Comparison of ENCODE assay signal across 16 cellular contexts in genomic region chr11:131626761-131627160, GRCh38.
"Had no signal": no experiment of that assay in that cellular context is flagged by ENCODE, and none has a peak within 500 bp of the region (broad histone marks: within the 10 kb centered on the region; RNA-seq: fewer than 3 reads in every experiment).

No MANE protein-coding gene starts in this region.

- H3K9me3 Mint-ChIP-seq: activated naive CD4-positive, alpha-beta T cell treated with anti-CD3 and anti-CD28 coated beads, Interleukin-2, amount 10 ng/mL, durations not matched to agents 7 days and 5 days; activated T-cell treated with anti-CD3 and anti-CD28 coated beads, Interleukin-2, amount 50 U/mL, for 24 hours; endodermal cell; mesothelial cell of epicardium had no signal

- ATAC-seq: gastroesophageal sphincter; heart right ventricle; left colon; stimulated activated effector memory CD8-positive, alpha-beta T cell treated with anti-CD3 and anti-CD28 coated beads, Interleukin-12 subunit alpha, Interleukin-12 subunit beta, amount 100 ng/mL, for 72 hours had no signal

- H3K9me3 ChIP-seq: ascending aorta, gastroesophageal sphincter, ovary, thyroid gland had no signal

- H3K27me3 Mint-ChIP-seq: activated T-cell treated with anti-CD3 and anti-CD28 coated beads, Interleukin-2, amount 50 U/mL, for 24 hours had no signal

- H3K36me3 Mint-ChIP-seq: activated naive CD4-positive, alpha-beta T cell treated with anti-CD3 and anti-CD28 coated beads, Interleukin-2, amount 10 ng/mL, durations not matched to agents 7 days and 5 days; mesothelial cell of epicardium; stimulated activated effector memory CD8-positive, alpha-beta T cell treated with anti-CD3 and anti-CD28 coated beads, Interleukin-12 subunit alpha, Interleukin-12 subunit beta, amount 100 ng/mL, for 72 hours had no signal

- H3K27ac Mint-ChIP-seq: activated CD4-positive, alpha-beta memory T cell treated with anti-CD3 and anti-CD28 coated beads, Interleukin-2, amount 10 ng/mL, durations not matched to agents 7 days and 5 days; activated naive CD4-positive, alpha-beta T cell treated with anti-CD3 and anti-CD28 coated beads, Interleukin-2, amount 10 ng/mL, durations not matched to agents 7 days and 5 days; activated T-cell treated with anti-CD3 and anti-CD28 coated beads, Interleukin-2, amount 50 U/mL, for 24 hours; endodermal cell; mesothelial cell of epicardium; stimulated activated effector memory CD8-positive, alpha-beta T cell treated with anti-CD3 and anti-CD28 coated beads, Interleukin-12 subunit alpha, Interleukin-12 subunit beta, amount 100 ng/mL, for 72 hours had no signal

- H3K4me3 Mint-ChIP-seq: activated CD4-positive, alpha-beta memory T cell treated with anti-CD3 and anti-CD28 coated beads, Interleukin-2, amount 10 ng/mL, durations not matched to agents 7 days and 5 days; activated naive CD4-positive, alpha-beta T cell treated with anti-CD3 and anti-CD28 coated beads, Interleukin-2, amount 10 ng/mL, durations not matched to agents 7 days and 5 days; activated T-cell treated with anti-CD3 and anti-CD28 coated beads, Interleukin-2, amount 50 U/mL, for 24 hours; endodermal cell; mesothelial cell of epicardium; stimulated activated effector memory CD8-positive, alpha-beta T cell treated with anti-CD3 and anti-CD28 coated beads, Interleukin-12 subunit alpha, Interleukin-12 subunit beta, amount 100 ng/mL, for 72 hours had no signal

- H3K4me3 ChIP-seq: ascending aorta, gastroesophageal sphincter, heart right ventricle, lung, ovary, thyroid gland had no signal

- H3K4me1 ChIP-seq: ascending aorta, gastroesophageal sphincter, heart right ventricle, thyroid gland had no signal

- DNase-seq: activated CD4-positive, alpha-beta memory T cell treated with anti-CD3 and anti-CD28 coated beads, Interleukin-2, amount 10 ng/mL, durations not matched to agents 7 days and 5 days; activated CD4-positive, alpha-beta T cell treated with anti-CD3 and anti-CD28 coated beads for 4 hours; activated naive CD4-positive, alpha-beta T cell treated with anti-CD3 and anti-CD28 coated beads, Interleukin-2, amount 10 ng/mL, durations not matched to agents 7 days and 5 days; activated T-cell treated with anti-CD3 and anti-CD28 coated beads, Interleukin-2, amount 50 U/mL, for 24 hours; endodermal cell; erythroblast; heart right ventricle; left colon; ovary; stimulated activated CD4-positive, alpha-beta T cell treated with anti-CD3 and anti-CD28 coated beads, Interleukin-2, amount 100 ng/mL, for 24 hours; thyroid gland had no signal

- H3K4me1 Mint-ChIP-seq: activated CD4-positive, alpha-beta memory T cell treated with anti-CD3 and anti-CD28 coated beads, Interleukin-2, amount 10 ng/mL, durations not matched to agents 7 days and 5 days; activated naive CD4-positive, alpha-beta T cell treated with anti-CD3 and anti-CD28 coated beads, Interleukin-2, amount 10 ng/mL, durations not matched to agents 7 days and 5 days; stimulated activated effector memory CD8-positive, alpha-beta T cell treated with anti-CD3 and anti-CD28 coated beads, Interleukin-12 subunit alpha, Interleukin-12 subunit beta, amount 100 ng/mL, for 72 hours had no signal

- H3K36me3 ChIP-seq: ascending aorta, gastroesophageal sphincter, heart right ventricle, ovary, thyroid gland had no signal

- H3K27me3 ChIP-seq: ascending aorta, ovary, thyroid gland had no signal
